ENCODE assay signal across 1 cellular context in genomic region chr3:33575313-33575712, GRCh38.
TF ChIP-seq lines count a peak whose summit lies in the region.

No MANE protein-coding gene starts in this region.

TF ChIP-seq in GM12878, 131 proteins besides CTCF, POLR2A, EP300 and RAD21 (continued from another document):
- TF ChIP-seq PBX3 (IDR thresholded peaks at IDR 0.05; ENCODE audit: insufficient replicate concordance, low read depth, low read length), result no peak
- no peak for TF ChIP-seq FOS (IDR thresholded peaks at IDR 0.05; ENCODE audit: borderline replicate concordance, extremely low read depth, insufficient read length)
